ENCODE assay signal across 16 cellular contexts in the genomic region with DNA sequence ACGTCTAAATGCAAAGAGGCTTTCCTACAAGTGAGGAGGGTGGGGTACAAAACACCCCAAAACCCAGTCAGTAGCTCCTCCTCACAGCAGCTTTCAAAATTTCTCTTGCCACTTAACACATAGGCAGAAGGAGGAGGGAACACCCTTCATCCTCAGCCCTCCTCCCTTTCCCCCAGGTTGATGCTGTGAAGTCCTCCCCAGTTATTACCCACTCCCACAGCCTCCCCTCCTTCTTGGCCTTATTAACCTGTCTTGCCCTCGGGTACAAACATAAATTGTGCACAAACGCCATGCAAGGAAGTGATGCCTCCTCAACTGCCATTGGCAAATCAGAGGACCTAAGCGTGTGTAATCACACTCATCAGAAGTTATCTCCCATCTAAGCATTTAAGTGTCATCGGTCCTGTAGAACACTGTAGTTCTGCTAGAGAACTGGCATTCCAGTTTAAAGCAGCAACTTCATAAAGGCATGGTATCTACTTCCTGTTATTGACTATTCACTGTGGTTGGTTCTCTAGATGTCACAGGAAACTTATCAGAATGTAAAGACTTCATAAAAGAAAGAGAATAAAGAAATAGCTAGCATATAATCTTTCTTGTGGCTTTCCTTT. TPM values are rescaled to one million over a fixed set of nuclear protein-coding genes. Genes with fewer than 3 reads are reported as not detected.
A peak's percentile ranks its signal among the peaks of the same experiment; 100 is the strongest.
DNase-seq lines count a peak whose midpoint lies in the region; TF ChIP-seq lines count a peak whose summit lies in the region.
"Had no signal": no experiment of that assay in that cellular context is flagged by ENCODE, and none has a peak within 500 bp of the region (broad histone marks: within the 10 kb centered on the region; RNA-seq: fewer than 3 reads in every experiment).

A gene with protein sequence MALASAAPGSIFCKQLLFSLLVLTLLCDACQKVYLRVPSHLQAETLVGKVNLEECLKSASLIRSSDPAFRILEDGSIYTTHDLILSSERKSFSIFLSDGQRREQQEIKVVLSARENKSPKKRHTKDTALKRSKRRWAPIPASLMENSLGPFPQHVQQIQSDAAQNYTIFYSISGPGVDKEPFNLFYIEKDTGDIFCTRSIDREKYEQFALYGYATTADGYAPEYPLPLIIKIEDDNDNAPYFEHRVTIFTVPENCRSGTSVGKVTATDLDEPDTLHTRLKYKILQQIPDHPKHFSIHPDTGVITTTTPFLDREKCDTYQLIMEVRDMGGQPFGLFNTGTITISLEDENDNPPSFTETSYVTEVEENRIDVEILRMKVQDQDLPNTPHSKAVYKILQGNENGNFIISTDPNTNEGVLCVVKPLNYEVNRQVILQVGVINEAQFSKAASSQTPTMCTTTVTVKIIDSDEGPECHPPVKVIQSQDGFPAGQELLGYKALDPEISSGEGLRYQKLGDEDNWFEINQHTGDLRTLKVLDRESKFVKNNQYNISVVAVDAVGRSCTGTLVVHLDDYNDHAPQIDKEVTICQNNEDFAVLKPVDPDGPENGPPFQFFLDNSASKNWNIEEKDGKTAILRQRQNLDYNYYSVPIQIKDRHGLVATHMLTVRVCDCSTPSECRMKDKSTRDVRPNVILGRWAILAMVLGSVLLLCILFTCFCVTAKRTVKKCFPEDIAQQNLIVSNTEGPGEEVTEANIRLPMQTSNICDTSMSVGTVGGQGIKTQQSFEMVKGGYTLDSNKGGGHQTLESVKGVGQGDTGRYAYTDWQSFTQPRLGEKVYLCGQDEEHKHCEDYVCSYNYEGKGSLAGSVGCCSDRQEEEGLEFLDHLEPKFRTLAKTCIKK (minus strand): TSS at position 32 of the 611 bp plus-strand sequence. CDS start 262 bp downstream, outside the sequence.

- H3K4me3 ChIP-seq in NB4 (ENCODE audit: low read depth, low read length): no peak within 1 kb of the TSS
- H3K4me3 ChIP-seq in mammary epithelial cell (replicated peaks in 1 of 3; ENCODE audit: insufficient read depth in 1 of 3, low read depth in 2 of 3, low read length in 3 of 3): peak within 1 kb of the TSS in 1 of 3 experiments; percentile 5
- H3K4me3 ChIP-seq in parathyroid adenoma (ENCODE audit: low read depth, low read length): no peak within 1 kb of the TSS
- no peak within 1 kb of the TSS for H3K4me3 ChIP-seq in colonic mucosa
- H3K4me3 ChIP-seq: right lobe of liver, tibial nerve had no signal

- H3K4me1 ChIP-seq in mammary epithelial cell (ENCODE audit: insufficient read depth, low read length): peaks cover 20% of the 10 kb centered on the region
- peaks cover 2% of the 10 kb centered on the region for H3K4me1 ChIP-seq in parathyroid adenoma
- no peaks in the 10 kb centered on the region for H3K4me1 ChIP-seq in colonic mucosa
- H3K4me1 ChIP-seq: right lobe of liver, tibial nerve had no signal

- peaks cover 20% of the 10 kb centered on the region for H3K4me1 Mint-ChIP-seq in activated naive CD4-positive, alpha-beta T cell treated with anti-CD3 and anti-CD28 coated beads, Interleukin-2, amount 10 ng/mL, durations not matched to agents 7 days and 5 days
- no peaks in the 10 kb centered on the region for H3K4me1 Mint-ChIP-seq in progenitor cell of endocrine pancreas (ENCODE audit: low read depth)
- H3K4me1 Mint-ChIP-seq: nephron had no signal

- no peaks in the 10 kb centered on the region for H3K36me3 Mint-ChIP-seq in activated naive CD4-positive, alpha-beta T cell treated with anti-CD3 and anti-CD28 coated beads, Interleukin-2, amount 10 ng/mL, durations not matched to agents 7 days and 5 days
- no peaks in the 10 kb centered on the region for H3K36me3 Mint-ChIP-seq in progenitor cell of endocrine pancreas (ENCODE audit: insufficient read depth)

- H3K27me3 ChIP-seq in mammary epithelial cell (ENCODE audit: insufficient read depth, low read length) (no peaks in the 10 kb centered on the region), parathyroid adenoma (ENCODE audit: control insufficient read depth, insufficient read depth, low read length) (no peaks in the 10 kb centered on the region), colonic mucosa (no peaks in the 10 kb centered on the region)
- H3K27me3 ChIP-seq: right lobe of liver, tibial nerve had no signal

- H3K4me2 ChIP-seq in mammary epithelial cell (ENCODE audit: insufficient read depth, low read depth, low read length) (peak within 1 kb of the TSS; percentile 69), parathyroid adenoma (ENCODE audit: low read length) (no peak within 1 kb of the TSS)

- H3K9me3 Mint-ChIP-seq in activated naive CD4-positive, alpha-beta T cell treated with anti-CD3 and anti-CD28 coated beads, Interleukin-2, amount 10 ng/mL, durations not matched to agents 7 days and 5 days: peaks cover 4% of the 10 kb centered on the region
- H3K9me3 Mint-ChIP-seq in progenitor cell of endocrine pancreas (ENCODE audit: low read depth): no peaks in the 10 kb centered on the region
- H3K9me3 Mint-ChIP-seq: nephron had no signal

- no peak within 1 kb of the TSS for H3K9ac ChIP-seq in mammary epithelial cell (ENCODE audit: insufficient read depth, low read length)
- H3K9ac ChIP-seq in parathyroid adenoma: no peak within 1 kb of the TSS
- no peak within 1 kb of the TSS for H3K9ac ChIP-seq in colonic mucosa (ENCODE audit: low read depth in 2 of 2, low read length in 2 of 2)

- DNase-seq in activated naive CD4-positive, alpha-beta T cell treated with anti-CD3 and anti-CD28 coated beads, Interleukin-2, amount 10 ng/mL, durations not matched to agents 7 days and 5 days: no peak
- DNase-seq in activated naive CD4-positive, alpha-beta T cell (lab: John Stamatoyannopoulos, UW): no peak
- DNase-seq in NB4 (ENCODE audit: low read depth) (peak; percentile 18), mammary epithelial cell (no peak), NCI-H187 treated with DMSO at 0.1 percent for 48 hours (lab: John Stamatoyannopoulos, UW) (no peak), progenitor cell of endocrine pancreas (ENCODE audit: low spot score, unreplicated experiment) (no peak), colonic mucosa (no peak)
- DNase-seq: effector memory CD4-positive, alpha-beta T cell; foreskin fibroblast; NCI-H2029 treated with DMSO at 0.1 percent for 48 hours; right lobe of liver had no signal

- in situ Hi-C loops in mammary epithelial cell (cut with MboI; ENCODE audit: low sequenced_read_pairs in 2 of 2): no loop called here

- whole genome bisulfite sequencing in mammary epithelial cell (ENCODE audit: low coverage, missing lambda C conversion rate): 29% methylated on average over 5 of the region's 5 CpGs

- H3K9me3 ChIP-seq in mammary epithelial cell (replicated peaks; ENCODE audit: insufficient read depth, low read length): no peaks in the 10 kb centered on the region
- H3K9me3 ChIP-seq in parathyroid adenoma (ENCODE audit: control insufficient read depth, low read length): no peaks in the 10 kb centered on the region
- H3K9me3 ChIP-seq in colonic mucosa: no peaks in the 10 kb centered on the region
- H3K9me3 ChIP-seq: right lobe of liver, tibial nerve had no signal

- dilution Hi-C loops in mammary epithelial cell (cut with HindIII; ENCODE audit: low sequenced_read_pairs): no loop called here

- CTCF ChIA-PET in activated naive CD4-positive, alpha-beta T cell treated with anti-CD3 and anti-CD28 coated beads, Interleukin-2, amount 10 ng/mL, durations not matched to agents 7 days and 5 days (lab: Charles Lee): no interaction called here
- CTCF ChIA-PET in mammary epithelial cell (lab: Charles Lee; ENCODE audit: low non-redundant PET): interaction anchor here (0.6 kb wide), 1 partner anchor 10 kb away, joined by 3 read pairs; no protein-coding TSS in a partner anchor

- H3K27me3 Mint-ChIP-seq in activated naive CD4-positive, alpha-beta T cell treated with anti-CD3 and anti-CD28 coated beads, Interleukin-2, amount 10 ng/mL, durations not matched to agents 7 days and 5 days: no peaks in the 10 kb centered on the region
- H3K27me3 Mint-ChIP-seq in progenitor cell of endocrine pancreas: no peaks in the 10 kb centered on the region

- H3K79me2 ChIP-seq in mammary epithelial cell (ENCODE audit: insufficient read depth, low read length) (no peaks in the 10 kb centered on the region), parathyroid adenoma (no peaks in the 10 kb centered on the region)

- H3K36me3 ChIP-seq in mammary epithelial cell (ENCODE audit: insufficient read depth, low read length): no peaks in the 10 kb centered on the region
- no peaks in the 10 kb centered on the region for H3K36me3 ChIP-seq in parathyroid adenoma (ENCODE audit: control insufficient read depth, insufficient read depth, low read length)
- no peaks in the 10 kb centered on the region for H3K36me3 ChIP-seq in colonic mucosa
- H3K36me3 ChIP-seq: right lobe of liver, tibial nerve had no signal

- H4K20me1 ChIP-seq in mammary epithelial cell (ENCODE audit: insufficient read depth, low read length): no peaks in the 10 kb centered on the region

- peak within 1 kb of the TSS; percentile 36 for H3K4me3 Mint-ChIP-seq in activated naive CD4-positive, alpha-beta T cell treated with anti-CD3 and anti-CD28 coated beads, Interleukin-2, amount 10 ng/mL, durations not matched to agents 7 days and 5 days
- no peak within 1 kb of the TSS for H3K4me3 Mint-ChIP-seq in progenitor cell of endocrine pancreas (ENCODE audit: low read depth)
- H3K4me3 Mint-ChIP-seq: nephron had no signal

- TF ChIP-seq CTCF in NB4 (IDR thresholded peaks at IDR 0.05; ENCODE audit: low read depth, low read length) (no peak), mammary epithelial cell (conservative IDR thresholded peaks at IDR 0.05 in 1 of 2, IDR thresholded peaks at IDR 0.05 in 1 of 2; ENCODE audit: extremely low read depth in 1 of 2, insufficient read depth in 1 of 2, low read depth in 1 of 2, low read length in 2 of 2) (no peak), parathyroid adenoma (IDR thresholded peaks at IDR 0.05) (no peak), progenitor cell of endocrine pancreas (IDR thresholded peaks at IDR 0.05; ENCODE audit: unreplicated experiment) (no peak), colonic mucosa (IDR thresholded peaks at IDR 0.05) (no peak)

- BruUV-seq in mammary epithelial cell (replicated peaks; lab: Mats Ljungman, UMichigan): no TSS peak

- intact Hi-C loops in mammary epithelial cell (cut with micrococcal nuclease) (loop anchor here (1.0 to 5.0 kb wide), 2 partner anchors 34 to 79 kb away; no protein-coding TSS in a partner anchor), colonic mucosa (cut with DNase I) (no loop called here)

- TF ChIP-seq POLR2A in NB4 (IDR thresholded peaks at IDR 0.05; ENCODE audit: extremely low read depth, insufficient read length): no peak

- H3K27ac Mint-ChIP-seq in activated naive CD4-positive, alpha-beta T cell treated with anti-CD3 and anti-CD28 coated beads, Interleukin-2, amount 10 ng/mL, durations not matched to agents 7 days and 5 days: peak within 1 kb of the TSS; percentile 89
- H3K27ac Mint-ChIP-seq in progenitor cell of endocrine pancreas: no peak within 1 kb of the TSS

- H2AFZ ChIP-seq in mammary epithelial cell (ENCODE audit: low read depth, low read length) (peak within 1 kb of the TSS; percentile 85), parathyroid adenoma (peak within 1 kb of the TSS; percentile 86)

- H3K27ac ChIP-seq in mammary epithelial cell (ENCODE audit: insufficient read depth, low read depth, low read length): peak within 1 kb of the TSS; percentile 46
- peak within 1 kb of the TSS; percentile 46 for H3K27ac ChIP-seq in parathyroid adenoma
- H3K27ac ChIP-seq in colonic mucosa: no peak within 1 kb of the TSS
- H3K27ac ChIP-seq: right lobe of liver, tibial nerve had no signal

RNA-seq across cellular contexts. Expression of the gene that starts here (rescaled TPM):
- total RNA-seq in mammary epithelial cell: 1 to 10 TPM in 1 of 2 donors, under 1 TPM in 1; 0.28 to 1.2 TPM
- 0.24 TPM for polyA plus RNA-seq in mammary epithelial cell
- polyA minus RNA-seq in mammary epithelial cell: not detected
- total RNA-seq in progenitor cell of endocrine pancreas: not detected in 2 replicates
- total RNA-seq in colonic mucosa: under 1 TPM; 0.05 to 0.17 TPM
- total RNA-seq: liver; right lobe of liver; T-helper 1 cell treated with Interleukin-12 subunit alpha and Interleukin-12 subunit beta and Interleukin-4 antibody, amounts not matched to agents 30 ng/mL and 1 ng/mL, for 36 hours; tibial nerve had no signal
- polyA plus RNA-seq: liver had no signal
